In genomic region chr3:12810013-12810780, GRCh38 we compare ENCODE assay signal across 8 cellular contexts. TPM values are rescaled to one million over a fixed set of nuclear protein-coding genes. Genes with fewer than 3 reads are reported as not detected.
DNase-seq lines count a peak whose midpoint lies in the region; ATAC-seq lines count a peak whose summit lies in the region.

No MANE protein-coding gene starts in this region.

- H3K36me3 ChIP-seq in HUES64 (ENCODE audit: insufficient read depth, low read length) (peaks cover 7% of the 10 kb centered on the region; the same call in 1 of the 2 replicates), SJCRH30 (no peaks in the 10 kb centered on the region)

- DNase-seq in D341Med (ENCODE audit: low spot score), result peak; percentile 99
- DNase-seq in SJCRH30, result peak; percentile 37 to 41
- DNase-seq in activated naive CD4-positive, alpha-beta T cell treated with anti-CD3 and anti-CD28 coated beads for 36 hours, result peak; percentile 94
- peak; percentile 97 for DNase-seq in globus pallidus (ENCODE audit: low spot score)
- peak; percentile 57 to 97 (median 90) for DNase-seq in nucleus accumbens (lab: John Stamatoyannopoulos, UW)
- peak; percentile 95 for DNase-seq in superior temporal gyrus (ENCODE audit: extremely low spot score)

- no peaks in the 10 kb centered on the region for H3K9me3 ChIP-seq in HUES64 (ENCODE audit: insufficient read depth, low read depth, low read length)
- no peaks in the 10 kb centered on the region for H3K9me3 ChIP-seq in SJCRH30 (replicated peaks)

- peak; percentile 97 for ATAC-seq in GM21515 (IDR thresholded peaks at IDR 0.05; ENCODE audit: unreplicated experiment)

- H3K4me1 ChIP-seq in HUES64 (ENCODE audit: insufficient read depth, low read length) (peaks cover 7% of the 10 kb centered on the region), SJCRH30 (no peaks in the 10 kb centered on the region)

- peaks cover 1% of the 10 kb centered on the region for H3K36me3 Mint-ChIP-seq in activated naive CD4-positive, alpha-beta T cell treated with anti-CD3 and anti-CD28 coated beads for 36 hours (ENCODE audit: low read depth)

- H3K9me3 Mint-ChIP-seq in activated naive CD4-positive, alpha-beta T cell treated with anti-CD3 and anti-CD28 coated beads for 36 hours, result no peaks in the 10 kb centered on the region

- no peaks in the 10 kb centered on the region for H3K27me3 Mint-ChIP-seq in activated naive CD4-positive, alpha-beta T cell treated with anti-CD3 and anti-CD28 coated beads for 36 hours (ENCODE audit: low read depth)

- no peaks in the 10 kb centered on the region for H3K27me3 ChIP-seq in HUES64 (ENCODE audit: insufficient read depth, low read length)
- no peaks in the 10 kb centered on the region for H3K27me3 ChIP-seq in SJCRH30

- intact Hi-C loops in activated naive CD4-positive, alpha-beta T cell treated with anti-CD3 and anti-CD28 coated beads for 36 hours (cut with micrococcal nuclease), result loop anchor here (1.0 kb wide), 2 partner anchors 31 to 104 kb away; partner anchors contain the start of gene RPL32

- H3K27ac Mint-ChIP-seq in activated naive CD4-positive, alpha-beta T cell treated with anti-CD3 and anti-CD28 coated beads for 36 hours, result no peak overlapping the region

- CTCF ChIA-PET in activated naive CD4-positive, alpha-beta T cell treated with anti-CD3 and anti-CD28 coated beads for 36 hours (lab: Charles Lee), result interaction anchor here (0.5 to 4.1 kb wide), 22 partner anchors 9 to 288 kb away, joined by 3 to 30 read pairs (median 4); partner anchors contain the start of genes CAND2 and RPL32

- peaks cover 4% of the 10 kb centered on the region for H3K4me1 Mint-ChIP-seq in activated naive CD4-positive, alpha-beta T cell treated with anti-CD3 and anti-CD28 coated beads for 36 hours (ENCODE audit: low read depth)

- H3K4me3 ChIP-seq in HUES64 (ENCODE audit: low read length) (peak overlapping the region; percentile 59), SJCRH30 (no peak overlapping the region)

- H3K9ac ChIP-seq in HUES64 (ENCODE audit: low read depth, low read length), result peak overlapping the region; percentile 43

- 2% methylated on average over 50 of the region's 50 CpGs for WGBS in HUES64

- H3K4me3 Mint-ChIP-seq in activated naive CD4-positive, alpha-beta T cell treated with anti-CD3 and anti-CD28 coated beads for 36 hours, result peak overlapping the region; percentile 47

- peak overlapping the region; percentile 39; the same call in 1 of the 2 replicates for H3K27ac ChIP-seq in HUES64 (ENCODE audit: low read depth, low read length)
- no peak overlapping the region for H3K27ac ChIP-seq in SJCRH30

RNA-seq across cellular contexts. Expression of gene CAND2, which starts 13.7 kb away (rescaled TPM):
- 5.2 TPM for polyA plus RNA-seq in HUES64 (2013, experiment 1 of 2)
- 7.2 TPM for polyA plus RNA-seq in HUES64 (2013, experiment 2 of 2)
- total RNA-seq in SJCRH30 (2014; rRNA removed; shearing (Covaris generic)), result 3.4 and 4.9 TPM in 2 replicates
- 1 to 10 TPM; 2.5 to 2.7 TPM for total RNA-seq in activated naive CD4-positive, alpha-beta T cell treated with anti-CD3 and anti-CD28 coated beads for 36 hours

RNA-seq across cellular contexts. Expression of gene RPL32, which starts 31.2 kb away (rescaled TPM):
- polyA plus RNA-seq in HUES64 (2013, experiment 1 of 2), result 2,225 TPM
- 2,422 TPM for polyA plus RNA-seq in HUES64 (2013, experiment 2 of 2)
- 3,652 and 3,665 TPM in 2 replicates for total RNA-seq in SJCRH30 (2014; rRNA removed; shearing (Covaris generic))
- total RNA-seq in activated naive CD4-positive, alpha-beta T cell treated with anti-CD3 and anti-CD28 coated beads for 36 hours, result 1,000 to 10,000 TPM; 3,385 to 3,704 TPM

RNA-seq across cellular contexts. Expression of gene TMEM40, which starts 51.1 kb away (rescaled TPM):
- polyA plus RNA-seq in HUES64 (2013, experiment 1 of 2), result not detected
- not detected for polyA plus RNA-seq in HUES64 (2013, experiment 2 of 2)
- 0.10 TPM in 1 of 2 replicates, not detected in the other for total RNA-seq in SJCRH30 (2014; rRNA removed; shearing (Covaris generic))
- not detected for total RNA-seq in activated naive CD4-positive, alpha-beta T cell treated with anti-CD3 and anti-CD28 coated beads for 36 hours

Comparison
In these comparisons a context has a peak if more than half of its experiments do, and no peak if none do; other contexts are left out.
1. DNase-seq: peak in every context shown above with its lines; median percentile 99 in D341Med; 97 in globus pallidus; 95 in superior temporal gyrus; 94 in activated naive CD4-positive, alpha-beta T cell treated with anti-CD3 and anti-CD28 coated beads for 36 hours; 90 in nucleus accumbens; 39 in SJCRH30.